1 cellular context compared by ENCODE assay signal in genomic region chr7:116738378-116738777, GRCh38.
TF ChIP-seq lines count a peak whose summit lies in the region.

No MANE protein-coding gene starts in this region.

TF ChIP-seq in HepG2, 621 proteins besides CTCF, POLR2A, EP300 and RAD21 (continued from another document and continues in another):
- TF ChIP-seq PAXIP1 (CRISPR knock-in tag; conservative IDR thresholded peaks at IDR 0.05) (peak; percentile 75), ZNF232 (CRISPR knock-in tag; IDR thresholded peaks at IDR 0.05; ENCODE audit: borderline replicate concordance) (no peak), RXRB (CRISPR knock-in tag; IDR thresholded peaks at IDR 0.05; ENCODE audit: borderline replicate concordance) (peak; percentile 88), HOMEZ (CRISPR knock-in tag; IDR thresholded peaks at IDR 0.05; ENCODE audit: low read depth) (peak; percentile 30; the same call in 1 of the 2 replicates), HNF4A (CRISPR knock-in tag; IDR thresholded peaks at IDR 0.05) (peak; percentile 26; the same call in 1 of the 2 replicates), ATAD3A (CRISPR knock-in tag; IDR thresholded peaks at IDR 0.05) (no peak), GATAD2A (CRISPR knock-in tag; IDR thresholded peaks at IDR 0.05) (peak; percentile 52), LCORL (IDR thresholded peaks at IDR 0.05) (no peak), LCORL (CRISPR knock-in tag; IDR thresholded peaks at IDR 0.05) (peak; percentile 23; the same call in 1 of the 2 replicates), PPARG (CRISPR knock-in tag; conservative IDR thresholded peaks at IDR 0.05) (peak; percentile 92), BORCS8-MEF2B (CRISPR knock-in tag; IDR thresholded peaks at IDR 0.05) (no peak), ZNF337 (CRISPR knock-in tag; IDR thresholded peaks at IDR 0.05; ENCODE audit: borderline replicate concordance, low read depth) (no peak), SOX13 (IDR thresholded peaks at IDR 0.05) (no peak), SOX13 (CRISPR knock-in tag; conservative IDR thresholded peaks at IDR 0.05 in 1 of 2, IDR thresholded peaks at IDR 0.05 in 1 of 2) (peak in 1 of 2 experiments; percentile 90; a peak in 2 of 4 replicates), PCBP1 (IDR thresholded peaks at IDR 0.05; ENCODE audit: borderline replicate concordance, low read depth, low read length) (no peak), FOXP4 (CRISPR knock-in tag; IDR thresholded peaks at IDR 0.05) (peak; percentile 62), NCOA2 (CRISPR knock-in tag; IDR thresholded peaks at IDR 0.05) (peak; percentile 62; the same call in 1 of the 2 replicates), EEA1 (CRISPR knock-in tag; IDR thresholded peaks at IDR 0.05; ENCODE audit: borderline replicate concordance) (no peak), ZFP1 (CRISPR knock-in tag; IDR thresholded peaks at IDR 0.05) (no peak), TRIM22 (IDR thresholded peaks at IDR 0.05) (no peak), ISL2 (CRISPR knock-in tag; IDR thresholded peaks at IDR 0.05) (0 out of 2 replicates have a peak, but pooled peaks have one; percentile 40), ZFP91 (CRISPR knock-in tag; IDR thresholded peaks at IDR 0.05; ENCODE audit: borderline replicate concordance) (no peak), AHDC1 (CRISPR knock-in tag; IDR thresholded peaks at IDR 0.05; ENCODE audit: borderline replicate concordance) (peak; percentile 44; the same call in 1 of the 2 replicates), MIER3 (CRISPR knock-in tag; IDR thresholded peaks at IDR 0.05; ENCODE audit: borderline replicate concordance) (0 out of 2 replicates have a peak, but pooled peaks have one; percentile 29), ZNF670 (CRISPR knock-in tag; IDR thresholded peaks at IDR 0.05; ENCODE audit: borderline replicate concordance) (no peak), KDM6A (CRISPR knock-in tag; IDR thresholded peaks at IDR 0.05; ENCODE audit: low read depth) (peak; percentile 13; the same call in 1 of the 2 replicates), ZBTB8A (CRISPR knock-in tag; IDR thresholded peaks at IDR 0.05; ENCODE audit: borderline replicate concordance, low read depth) (no peak), KDM2A (CRISPR knock-in tag; IDR thresholded peaks at IDR 0.05; ENCODE audit: borderline replicate concordance, low read depth) (no peak), SOX6 (IDR thresholded peaks at IDR 0.05) (no peak), SOX6 (CRISPR knock-in tag; IDR thresholded peaks at IDR 0.05) (peak; percentile 75), SMARCC2 (IDR thresholded peaks at IDR 0.05) (no peak), ZBTB2 (CRISPR knock-in tag; IDR thresholded peaks at IDR 0.05; ENCODE audit: low read depth) (no peak), ZBTB38 (CRISPR knock-in tag; IDR thresholded peaks at IDR 0.05) (no peak), SAP130 (CRISPR knock-in tag; IDR thresholded peaks at IDR 0.05; ENCODE audit: low read depth) (peak; percentile 42), SOX5 (CRISPR knock-in tag; IDR thresholded peaks at IDR 0.05; ENCODE audit: borderline replicate concordance) (peak; percentile 82; the same call in 1 of the 2 replicates), TFAP4 (IDR thresholded peaks at IDR 0.05; ENCODE audit: borderline replicate concordance, low read depth) (peak; percentile 78), FOXP1 (IDR thresholded peaks at IDR 0.05) (no peak), FOXP1 (CRISPR knock-in tag; IDR thresholded peaks at IDR 0.05) (peak; percentile 72; the same call in 1 of the 2 replicates), FOXA3 (CRISPR knock-in tag; IDR thresholded peaks at IDR 0.05) (peak; percentile 50), NR2F6 (IDR thresholded peaks at IDR 0.05) (peak; percentile 74), NR2F6 (CRISPR knock-in tag; IDR thresholded peaks at IDR 0.05) (peak; percentile 54), ZNF513 (CRISPR knock-in tag; conservative IDR thresholded peaks at IDR 0.05) (no peak), MAZ (IDR thresholded peaks at IDR 0.05; ENCODE audit: borderline replicate concordance, low read depth, low read length) (no peak), MAZ (CRISPR knock-in tag; IDR thresholded peaks at IDR 0.05; ENCODE audit: low read depth) (no peak), NR2F2 (IDR thresholded peaks at IDR 0.05; ENCODE audit: borderline replicate concordance, low read depth) (peak; percentile 77)
